Comparison of ENCODE assay signal across 8 cellular contexts in genomic region chr11:33891714-33892327, GRCh38. TPM values are rescaled to one million over a fixed set of nuclear protein-coding genes. Genes with fewer than 3 reads are reported as not detected.
DNase-seq lines count a peak whose midpoint lies in the region; ATAC-seq and TF ChIP-seq lines count a peak whose summit lies in the region.

LMO2 (minus strand) TSS chr11:33892076; CDS start chr11:33869716, 22,360 bp downstream.

- peaks cover 61% of the 10 kb centered on the region for H3K27me3 Mint-ChIP-seq in activated CD8-positive, alpha-beta T cell treated with anti-CD3 and anti-CD28 coated beads for 36 hours
- peaks cover 73% of the 10 kb centered on the region for H3K27me3 Mint-ChIP-seq in activated CD8-positive, alpha-beta T cell treated with anti-CD3 and anti-CD28 coated beads, Interleukin-2, amount 10 ng/mL, durations not matched to agents 7 days and 5 days (ENCODE audit: low read depth)

- H3K27ac ChIP-seq in right cardiac atrium (ENCODE audit: low read length) (no peak within 1 kb of the TSS), thyroid gland (no peak within 1 kb of the TSS)

- no peaks in the 10 kb centered on the region for H3K27me3 ChIP-seq in right cardiac atrium (ENCODE audit: control insufficient read depth, insufficient read depth)
- H3K27me3 ChIP-seq in thyroid gland: no peaks in the 10 kb centered on the region

- H3K4me1 ChIP-seq in right cardiac atrium (ENCODE audit: control insufficient read depth, insufficient read depth, low read length) (no peaks in the 10 kb centered on the region), thyroid gland (no peaks in the 10 kb centered on the region)

- H3K4me3 ChIP-seq in right cardiac atrium (ENCODE audit: low read length): no peak within 1 kb of the TSS
- no peak within 1 kb of the TSS for H3K4me3 ChIP-seq in thyroid gland (replicated peaks in 1 of 3)

- no peaks in the 10 kb centered on the region for H3K36me3 Mint-ChIP-seq in activated CD8-positive, alpha-beta T cell treated with anti-CD3 and anti-CD28 coated beads for 36 hours (ENCODE audit: low read depth)
- no peaks in the 10 kb centered on the region for H3K36me3 Mint-ChIP-seq in activated CD8-positive, alpha-beta T cell treated with anti-CD3 and anti-CD28 coated beads, Interleukin-2, amount 10 ng/mL, durations not matched to agents 7 days and 5 days (ENCODE audit: low read depth)

- no peak for TF ChIP-seq CTCF in activated CD8-positive, alpha-beta T cell treated with anti-CD3 and anti-CD28 coated beads for 36 hours (IDR thresholded peaks at IDR 0.05)
- no peak for TF ChIP-seq CTCF in thyroid gland (IDR thresholded peaks at IDR 0.05)

- POLR2A ChIA-PET in activated CD8-positive, alpha-beta T cell treated with anti-CD3 and anti-CD28 coated beads for 36 hours (lab: Charles Lee): no interaction called here
- POLR2A ChIA-PET in activated CD8-positive, alpha-beta T cell treated with anti-CD3 and anti-CD28 coated beads, Interleukin-2, amount 10 ng/mL, durations not matched to agents 7 days and 5 days (lab: Charles Lee): no interaction called here
- POLR2A ChIA-PET in HEK293T (lab: Yijun Ruan, JAX): no interaction called here

- no peak for TF ChIP-seq POLR2A in thyroid gland (IDR thresholded peaks at IDR 0.05)

- DNase-seq in activated CD8-positive, alpha-beta T cell treated with anti-CD3 and anti-CD28 coated beads for 36 hours: peak; percentile 25
- no peak for DNase-seq in activated CD8-positive, alpha-beta T cell treated with anti-CD3 and anti-CD28 coated beads, Interleukin-2, amount 10 ng/mL, durations not matched to agents 7 days and 5 days
- DNase-seq in NOMO-1 treated with DMSO at 0.1 percent for 48 hours (lab: John Stamatoyannopoulos, UW; ENCODE audit: unreplicated experiment) (peak; percentile 88), right cardiac atrium (no peak), thyroid gland (no peak), HEK293T (ENCODE audit: extremely low spot score) (no peak), ecto neural progenitor cell (ENCODE audit: low spot score) (no peak)

- intact Hi-C loops in activated CD8-positive, alpha-beta T cell treated with anti-CD3 and anti-CD28 coated beads for 36 hours (cut with micrococcal nuclease): loop anchor here (2.0 to 10.0 kb wide), 2 partner anchors 23 to 353 kb away; no protein-coding TSS in a partner anchor
- intact Hi-C loops in right cardiac atrium (cut with DNase I): no loop called here
- intact Hi-C loops in thyroid gland (cut with DNase I): no loop called here

- 73% methylated on average over 9 of the region's 9 CpGs for WGBS in right cardiac atrium
- WGBS in thyroid gland, 2 donors: 65 to 70% methylated on average over 8 to 9 of the region's 9 CpGs

- H3K27ac Mint-ChIP-seq in activated CD8-positive, alpha-beta T cell treated with anti-CD3 and anti-CD28 coated beads for 36 hours: peak within 1 kb of the TSS; percentile 21
- H3K27ac Mint-ChIP-seq in activated CD8-positive, alpha-beta T cell treated with anti-CD3 and anti-CD28 coated beads, Interleukin-2, amount 10 ng/mL, durations not matched to agents 7 days and 5 days: no peak within 1 kb of the TSS

- no peak for ATAC-seq in activated CD8-positive, alpha-beta T cell treated with anti-CD3 and anti-CD28 coated beads for 36 hours
- no peak for ATAC-seq in activated CD8-positive, alpha-beta T cell treated with anti-CD3 and anti-CD28 coated beads, Interleukin-2, amount 10 ng/mL, durations not matched to agents 7 days and 5 days
- ATAC-seq in right cardiac atrium (no peak), HG03108 (IDR thresholded peaks at IDR 0.05; ENCODE audit: unreplicated experiment) (no peak)

- no peaks in the 10 kb centered on the region for H3K9me3 ChIP-seq in right cardiac atrium (ENCODE audit: control insufficient read depth, low read length)
- H3K9me3 ChIP-seq in thyroid gland: no peaks in the 10 kb centered on the region

- CTCF ChIA-PET in activated CD8-positive, alpha-beta T cell treated with anti-CD3 and anti-CD28 coated beads for 36 hours (lab: Charles Lee): interaction anchor here (0.8 to 2.5 kb wide), 4 partner anchors 17 to 105 kb away, joined by 3 to 9 read pairs (median 4); no protein-coding TSS in a partner anchor
- CTCF ChIA-PET in activated CD8-positive, alpha-beta T cell treated with anti-CD3 and anti-CD28 coated beads, Interleukin-2, amount 10 ng/mL, durations not matched to agents 7 days and 5 days (lab: Charles Lee): no interaction called here
- CTCF ChIA-PET in HEK293T (lab: Yijun Ruan, JAX): interaction anchor here (0.6 kb wide), 1 partner anchor 24 kb away, joined by 3 read pairs; no protein-coding TSS in a partner anchor

- peaks cover 43% of the 10 kb centered on the region for H3K4me1 Mint-ChIP-seq in activated CD8-positive, alpha-beta T cell treated with anti-CD3 and anti-CD28 coated beads for 36 hours (ENCODE audit: low read depth)
- peaks cover 39% of the 10 kb centered on the region for H3K4me1 Mint-ChIP-seq in activated CD8-positive, alpha-beta T cell treated with anti-CD3 and anti-CD28 coated beads, Interleukin-2, amount 10 ng/mL, durations not matched to agents 7 days and 5 days (ENCODE audit: low read depth)

- no peaks in the 10 kb centered on the region for H3K9me3 Mint-ChIP-seq in activated CD8-positive, alpha-beta T cell treated with anti-CD3 and anti-CD28 coated beads for 36 hours
- peaks cover 3% of the 10 kb centered on the region for H3K9me3 Mint-ChIP-seq in activated CD8-positive, alpha-beta T cell treated with anti-CD3 and anti-CD28 coated beads, Interleukin-2, amount 10 ng/mL, durations not matched to agents 7 days and 5 days (ENCODE audit: insufficient read depth)

- no peak within 1 kb of the TSS for H3K4me3 Mint-ChIP-seq in activated CD8-positive, alpha-beta T cell treated with anti-CD3 and anti-CD28 coated beads for 36 hours
- H3K4me3 Mint-ChIP-seq in activated CD8-positive, alpha-beta T cell treated with anti-CD3 and anti-CD28 coated beads, Interleukin-2, amount 10 ng/mL, durations not matched to agents 7 days and 5 days: no peak within 1 kb of the TSS

- no peaks in the 10 kb centered on the region for H3K36me3 ChIP-seq in thyroid gland

TF ChIP-seq in HEK293T, 16 proteins besides CTCF, POLR2A, EP300 and RAD21:
- TF ChIP-seq ARNT (IDR thresholded peaks at IDR 0.05) (no peak), PKNOX1 (IDR thresholded peaks at IDR 0.05) (no peak), NFRKB (IDR thresholded peaks at IDR 0.05) (no peak), ELF4 (IDR thresholded peaks at IDR 0.05) (no peak), FOXA1 (IDR thresholded peaks at IDR 0.05) (no peak), FOXM1 (IDR thresholded peaks at IDR 0.05; ENCODE audit: borderline replicate concordance) (no peak), TARDBP (IDR thresholded peaks at IDR 0.05) (no peak), FOXK2 (IDR thresholded peaks at IDR 0.05) (no peak), L3MBTL2 (conservative IDR thresholded peaks at IDR 0.05) (no peak)

RNA-seq across cellular contexts. Expression of gene LMO2, which starts in this region (rescaled TPM):
- not detected for total RNA-seq in activated CD8-positive, alpha-beta T cell treated with anti-CD3 and anti-CD28 coated beads for 36 hours
- total RNA-seq in activated CD8-positive, alpha-beta T cell treated with anti-CD3 and anti-CD28 coated beads, Interleukin-2, amount 10 ng/mL, durations not matched to agents 7 days and 5 days: not detected
- total RNA-seq in right cardiac atrium (10 to 100 TPM in 3 of 4 donors, 1 to 10 TPM in 1; 9.9 to 16.8 (median 10.6) TPM), thyroid gland (10 to 100 TPM; 20.7 to 51.5 (median 40.3) TPM)
- 10.0 TPM for polyA plus RNA-seq in right cardiac atrium

Comparison
In these comparisons a context has a peak if more than half of its experiments do, and no peak if none do; other contexts are left out.
1. RNA of gene LMO2 (total RNA-seq): 20.7 to 51.5 TPM in thyroid gland and 9.9 to 16.8 TPM in right cardiac atrium; not detected in activated CD8-positive, alpha-beta T cell treated with anti-CD3 and anti-CD28 coated beads, Interleukin-2, amount 10 ng/mL, durations not matched to agents 7 days and 5 days and not detected in activated CD8-positive, alpha-beta T cell treated with anti-CD3 and anti-CD28 coated beads for 36 hours; every median in the first group is over 4 times any median in the second.
2. Peak in DNase-seq in activated CD8-positive, alpha-beta T cell treated with anti-CD3 and anti-CD28 coated beads for 36 hours; RNA of the gene not detected or under 1 TPM.